12 cellular contexts compared by ENCODE assay signal in genomic region chr1:55428944-55429931, GRCh38.
DNase-seq lines count a peak whose midpoint lies in the region; ATAC-seq, FAIRE-seq and TF ChIP-seq lines count a peak whose summit lies in the region.
"Had no signal": no experiment of that assay in that cellular context is flagged by ENCODE, and none has a peak within 500 bp of the region (broad histone marks: within the 10 kb centered on the region; RNA-seq: fewer than 3 reads in every experiment).

No MANE protein-coding gene starts in this region.

- H2AK5ac ChIP-seq in H1 (ENCODE audit: low read depth, low read length) (no peak overlapping the region), mesendoderm (ENCODE audit: low read length) (no peak overlapping the region)

- no peak for TF ChIP-seq CTCF in A549 (IDR thresholded peaks at IDR 0.05)
- TF ChIP-seq CTCF in H1 (IDR thresholded peaks at IDR 0.05; ENCODE audit: control extremely low read depth in 1 of 3, insufficient read depth in 1 of 3, low read depth in 1 of 3, low read length in 3 of 3): no peak

- CTCF ChIA-PET in A549 (lab: Yijun Ruan, JAX): interaction anchor here (0.8 to 2.1 kb wide), 3 partner anchors 47 to 1156 kb away, joined by 3 to 12 read pairs (median 4); no protein-coding TSS in a partner anchor
- CTCF ChIA-PET in H1 (lab: Charles Lee; ENCODE audit: partially characterized antibody): interaction anchor here (0.9 to 1.9 kb wide), 3 partner anchors 51 to 57 kb away, joined by 3 to 6 read pairs (median 5); no protein-coding TSS in a partner anchor

- H3K4me1 ChIP-seq in A549 (peaks cover 36% of the 10 kb centered on the region), H1 (replicated peaks in 1 of 4; ENCODE audit: control insufficient read depth in 3 of 4, insufficient read depth in 4 of 4, low read length in 3 of 4) (peaks cover 0 to 3% (median 0%) of the 10 kb centered on the region in 4 experiments; a peak in 1 of 7 replicates), mesendoderm (ENCODE audit: control insufficient read depth, low read depth, low read length) (no peaks in the 10 kb centered on the region)
- H3K4me1 ChIP-seq: right lobe of liver had no signal

- H3K27ac ChIP-seq in A549: peak overlapping the region; percentile 97 to 99
- H3K27ac ChIP-seq in H1 (ENCODE audit: low read depth, low read length): no peak overlapping the region
- H3K27ac ChIP-seq in mesendoderm (ENCODE audit: low read depth, low read length): no peak overlapping the region
- H3K27ac ChIP-seq: BLaER1 treated with 17β-estradiol and CSF1 and Interleukin-3, amounts not matched to agents 10 nM and 100 nM; right lobe of liver had no signal

- H3K9me3 ChIP-seq in A549 (peaks cover 17% of the 10 kb centered on the region), H1 (ENCODE audit: insufficient read depth in 2 of 2, low read depth in 1 of 2, low read length in 1 of 2) (no peaks in the 10 kb centered on the region)
- H3K9me3 ChIP-seq: right lobe of liver had no signal

- H3K9ac ChIP-seq in H1 (replicated peaks in 1 of 4; ENCODE audit: extremely low read depth in 1 of 4, low read depth in 3 of 4, low read length in 3 of 4) (no peak overlapping the region), mesendoderm (ENCODE audit: low read length) (no peak overlapping the region)
- H3K9ac ChIP-seq: BLaER1 treated with 17β-estradiol and CSF1 and Interleukin-3, amounts not matched to agents 10 nM and 100 nM had no signal

- H3K4me3 ChIP-seq in A549 (no peak overlapping the region), H1 (ENCODE audit: extremely low read depth in 1 of 4, insufficient read depth in 2 of 4, low read depth in 3 of 4, low read length in 4 of 4) (no peak overlapping the region), mesendoderm (ENCODE audit: low read length) (no peak overlapping the region)
- H3K4me3 ChIP-seq: BLaER1 treated with 17β-estradiol and CSF1 and Interleukin-3, amounts not matched to agents 10 nM and 100 nM; right lobe of liver had no signal

- H4K5ac ChIP-seq in H1 (ENCODE audit: insufficient read length, low read depth, low read length): no peak overlapping the region
- H4K5ac ChIP-seq in mesendoderm (ENCODE audit: low read length): no peak overlapping the region

- H3K23me2 ChIP-seq in H1 (ENCODE audit: low read depth, low read length): no peaks in the 10 kb centered on the region

- no peak overlapping the region for H2BK20ac ChIP-seq in H1 (ENCODE audit: low read length)

- DNase-seq in A549 (ENCODE audit: low read depth in 1 of 2, low spot score in 1 of 2) (peak; percentile 95 to 100), LHCN-M2 (ENCODE audit: low read depth) (peak; percentile 100), H1 (ENCODE audit: low read depth in 1 of 2, low spot score in 2 of 2) (peak in 1 of 2 experiments; percentile 51), mesendoderm (peak; percentile 92), NCI-H1930 (lab: John Stamatoyannopoulos, UW) (no peak), GM12892 (ENCODE audit: insufficient read length) (no peak)
- DNase-seq: activated naive CD8-positive, alpha-beta T cell treated with anti-CD3 and anti-CD28 coated beads, Interleukin-2, amount 10 ng/mL, durations not matched to agents 7 days and 5 days; right lobe of liver; RPMI8226 had no signal

- no peak overlapping the region for H3K23ac ChIP-seq in H1 (ENCODE audit: insufficient read length)
- no peak overlapping the region for H3K23ac ChIP-seq in mesendoderm (ENCODE audit: low read length)

- H3K36me3 ChIP-seq in H1 (ENCODE audit: control insufficient read depth in 2 of 4, insufficient read depth in 4 of 4, low read length in 3 of 4) (no peaks in the 10 kb centered on the region), mesendoderm (ENCODE audit: control insufficient read depth, insufficient read depth, low read length) (no peaks in the 10 kb centered on the region)
- H3K36me3 ChIP-seq: BLaER1 treated with 17β-estradiol and CSF1 and Interleukin-3, amounts not matched to agents 10 nM and 100 nM; right lobe of liver had no signal

- no peak overlapping the region for H4K91ac ChIP-seq in H1 (replicated peaks; ENCODE audit: insufficient read length, low read length)

- no peak for TF ChIP-seq POLR2A in A549 (IDR thresholded peaks at IDR 0.05; ENCODE audit: low read length)
- no peak for TF ChIP-seq POLR2A in H1 (IDR thresholded peaks at IDR 0.05; ENCODE audit: control extremely low read depth in 1 of 2, low read depth in 2 of 2, low read length in 2 of 2)
- no peak for TF ChIP-seq POLR2A in GM12892 (IDR thresholded peaks at IDR 0.05; ENCODE audit: low read depth, low read length)

- peak overlapping the region; percentile 53; the same call in 1 of the 2 replicates for H2BK5ac ChIP-seq in H1 (ENCODE audit: low read depth, low read length)
- no peak overlapping the region for H2BK5ac ChIP-seq in mesendoderm (ENCODE audit: low read length)

- WGBS in A549 (ENCODE audit: missing lambda C conversion rate): 9% methylated on average over 9 of the region's 9 CpGs
- 87% methylated on average over 9 of the region's 9 CpGs; no CpG with 5 or more reads in 1 of the 2 experiments for WGBS in H1 (ENCODE audit: extremely low coverage in 1 of 2, insufficient coverage in 1 of 2, insufficient read length in 1 of 2, insufficient replicate concordance in 2 of 2, low coverage in 1 of 2, low lambda C conversion rate in 2 of 2, missing lambda C conversion rate in 1 of 2), 2 experiments
- WGBS in mesendoderm (ENCODE audit: extremely low coverage, insufficient coverage, low lambda C conversion rate): no CpG with 5 or more reads among the region's 9 CpGs

- no peak overlapping the region for H2AFZ ChIP-seq in H1 (ENCODE audit: low read length)

- no peak overlapping the region for H3K14ac ChIP-seq in H1 (ENCODE audit: insufficient read length)

- H3K27me3 ChIP-seq in H1 (replicated peaks in 1 of 4; ENCODE audit: control insufficient read depth in 3 of 4, extremely low read depth in 1 of 4, insufficient read depth in 3 of 4, low read length in 3 of 4): no peaks in the 10 kb centered on the region
- H3K27me3 ChIP-seq in mesendoderm (ENCODE audit: insufficient read depth, low read length, poor library complexity): no peaks in the 10 kb centered on the region
- H3K27me3 ChIP-seq: BLaER1 treated with 17β-estradiol and CSF1 and Interleukin-3, amounts not matched to agents 10 nM and 100 nM; right lobe of liver had no signal

- no peak overlapping the region for H2BK15ac ChIP-seq in H1 (ENCODE audit: low read length)
- H2BK15ac ChIP-seq in mesendoderm (replicated peaks; ENCODE audit: low read depth): no peak overlapping the region

- peak overlapping the region; percentile 67 for H3K4me2 ChIP-seq in A549
- no peak overlapping the region for H3K4me2 ChIP-seq in H1 (ENCODE audit: insufficient read depth in 1 of 2, low read depth in 2 of 2, low read length in 2 of 2)
- H3K4me2 ChIP-seq in mesendoderm (ENCODE audit: low read length): no peak overlapping the region

- H3K18ac ChIP-seq in H1 (ENCODE audit: extremely low read depth, low read length): no peak overlapping the region
- no peak overlapping the region for H3K18ac ChIP-seq in mesendoderm (ENCODE audit: low read length)

- peak; percentile 99 for ATAC-seq in A549
- ATAC-seq in HG03025 (IDR thresholded peaks at IDR 0.05; ENCODE audit: low FRiP score, unreplicated experiment): no peak
- ATAC-seq in GM21619 (IDR thresholded peaks at IDR 0.05; ENCODE audit: unreplicated experiment): no peak

- TF ChIP-seq EP300 in A549 (IDR thresholded peaks at IDR 0.05) (peak; percentile 99 to 100), H1 (IDR thresholded peaks at IDR 0.05; ENCODE audit: borderline replicate concordance in 1 of 2, low read depth in 2 of 2, low read length in 2 of 2) (no peak)

- H2BK120ac ChIP-seq in H1 (replicated peaks; ENCODE audit: low read depth, low read length): no peak overlapping the region
- no peak overlapping the region for H2BK120ac ChIP-seq in mesendoderm (ENCODE audit: low read depth, low read length)

- H3K79me2 ChIP-seq in H1 (ENCODE audit: control insufficient read depth in 1 of 2, insufficient read depth in 2 of 2, low read length in 2 of 2) (no peaks in the 10 kb centered on the region), mesendoderm (ENCODE audit: control insufficient read depth, insufficient read depth, low read length) (no peaks in the 10 kb centered on the region)

- H3K56ac ChIP-seq in H1 (replicated peaks; ENCODE audit: insufficient read length, low read depth, low read length) (no peak overlapping the region), mesendoderm (ENCODE audit: low read length) (no peak overlapping the region)

- H4K20me1 ChIP-seq in H1 (replicated peaks in 1 of 2; ENCODE audit: control insufficient read depth in 1 of 2, insufficient read depth in 2 of 2, low read length in 2 of 2): no peaks in the 10 kb centered on the region
- H4K20me1 ChIP-seq: BLaER1 treated with 17β-estradiol and CSF1 and Interleukin-3, amounts not matched to agents 10 nM and 100 nM had no signal

- FAIRE-seq in A549 (lab: Jason Lieb, UNC) (no peak), H1 (lab: Jason Lieb, UNC) (no peak), GM12892 (lab: Jason Lieb, UNC) (no peak)

- H4K8ac ChIP-seq in H1 (ENCODE audit: extremely low read depth, insufficient read depth, low read length) (no peak overlapping the region), mesendoderm (ENCODE audit: low read depth, low read length) (no peak overlapping the region)

- POLR2A ChIA-PET in A549 (lab: Yijun Ruan, JAX) (interaction anchor here (0.7 to 1.7 kb wide), 7 partner anchors 15 to 1150 kb away, joined by 4 to 9 read pairs (median 5); partner anchors contain the start of gene PLPP3), H1 (lab: Charles Lee; ENCODE audit: partially characterized antibody) (no interaction called here)

- no peak overlapping the region for H3K4ac ChIP-seq in H1 (replicated peaks; ENCODE audit: insufficient read length, low read depth, low read length)
- no peak overlapping the region for H3K4ac ChIP-seq in mesendoderm (ENCODE audit: low read depth, low read length)

- TF ChIP-seq RAD21 in A549 (conservative IDR thresholded peaks at IDR 0.05 in 1 of 2, IDR thresholded peaks at IDR 0.05 in 1 of 2): peak; percentile 40 to 80
- TF ChIP-seq RAD21 in H1 (IDR thresholded peaks at IDR 0.05 in 1 of 2, conservative IDR thresholded peaks at IDR 0.05 in 1 of 2; ENCODE audit: low read depth in 2 of 2, low read length in 2 of 2): no peak

- no peaks in the 10 kb centered on the region for H3K79me1 ChIP-seq in H1 (ENCODE audit: low read depth, low read length)
- H3K79me1 ChIP-seq in mesendoderm (ENCODE audit: low read length): no peaks in the 10 kb centered on the region

- no peak overlapping the region for H2BK12ac ChIP-seq in H1 (ENCODE audit: low read depth, low read length)

TF ChIP-seq in A549, 52 proteins besides CTCF, POLR2A, EP300 and RAD21 (continues in another document):
- TF ChIP-seq MAFK (IDR thresholded peaks at IDR 0.05; ENCODE audit: partially characterized antibody) (peak; percentile 68), GATA3 (IDR thresholded peaks at IDR 0.05; ENCODE audit: borderline replicate concordance) (peak; percentile 100), KDM5A (IDR thresholded peaks at IDR 0.05) (no peak), HEYL (CRISPR knock-in tag; IDR thresholded peaks at IDR 0.05) (0 out of 2 replicates have a peak, but pooled peaks have one; percentile 47)

TF ChIP-seq in H1, 55 proteins besides CTCF, POLR2A, EP300 and RAD21 (continues in another document):
- TF ChIP-seq BRCA1 (IDR thresholded peaks at IDR 0.05; ENCODE audit: low read depth, low read length): no peak
- TF ChIP-seq SRF (IDR thresholded peaks at IDR 0.05; ENCODE audit: low read depth, low read length): no peak
- no peak for TF ChIP-seq TAF7 (optimal IDR thresholded peaks at IDR 0.05; ENCODE audit: borderline replicate concordance, low read depth, low read length)

Comparison
In these comparisons a context has a peak if more than half of its experiments do, and no peak if none do; other contexts are left out.
1. ATAC-seq: peak in A549 (2 of 2); none in HG03025 (single experiment) and GM21619 (single experiment).
2. DNase-seq: peak in A549 (2 of 2), LHCN-M2 (single experiment) and mesendoderm (single experiment); none in NCI-H1930 (0 of 2) and GM12892 (single experiment).
3. H3K27ac ChIP-seq: peak in A549 (2 of 2); none in H1 (single experiment) and mesendoderm (single experiment).
4. Of the 18 proteins assayed by ChIP-seq in both H1 and A549: peak only in H1: none; only in A549: CEBPB, CHD2, EP300, JUN, KDM1A, MAFK and 2 more; in both: none; in neither: 10.